8 cellular contexts compared by ENCODE assay signal in the genomic region with DNA sequence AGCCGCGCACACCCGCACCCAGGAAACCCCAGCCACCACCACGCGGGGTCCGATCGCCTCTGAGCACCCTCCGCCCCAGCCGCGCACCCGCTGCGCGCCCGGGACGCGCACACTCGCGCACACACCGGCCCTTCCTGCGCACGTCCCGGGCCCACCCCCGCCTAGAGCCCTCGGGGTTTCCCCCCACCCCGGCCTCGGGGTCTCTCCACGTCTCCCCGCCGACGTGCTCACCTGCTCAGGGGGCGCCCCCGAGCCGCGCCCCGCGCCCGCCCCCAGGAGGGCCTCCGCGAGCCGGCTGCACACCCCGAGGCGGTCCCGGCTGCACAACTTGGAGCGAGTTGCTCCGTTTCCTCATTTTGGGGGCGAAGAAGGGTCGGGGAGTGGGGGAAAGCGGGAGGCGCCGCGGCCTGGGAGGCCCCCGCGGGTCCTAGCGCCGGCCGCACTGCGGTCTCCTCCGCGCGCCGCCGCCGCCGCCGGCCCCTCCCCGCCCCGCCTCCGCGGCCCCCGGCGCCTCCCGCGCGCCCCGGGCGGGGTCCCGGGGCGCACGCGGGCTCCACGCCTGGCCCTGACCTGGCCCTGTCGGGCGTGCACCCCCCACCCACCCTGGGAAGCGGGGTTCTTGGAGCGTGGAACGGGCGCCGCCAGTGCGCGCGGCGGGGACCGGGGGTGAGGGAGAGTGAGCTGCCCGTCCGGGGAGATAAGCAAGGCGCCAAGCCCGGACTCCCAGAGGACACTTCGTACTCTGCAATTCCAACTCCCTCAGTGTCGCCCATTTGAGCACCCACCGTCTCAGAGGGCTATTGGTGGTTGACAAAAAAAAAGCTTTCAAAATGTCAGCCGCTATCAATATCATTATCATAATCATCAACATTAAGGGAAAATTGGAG. TPM values are rescaled to one million over a fixed set of nuclear protein-coding genes. Genes with fewer than 3 reads are reported as not detected.
DNase-seq lines count a peak whose midpoint lies in the region; ATAC-seq, FAIRE-seq and TF ChIP-seq lines count a peak whose summit lies in the region.

A gene with protein sequence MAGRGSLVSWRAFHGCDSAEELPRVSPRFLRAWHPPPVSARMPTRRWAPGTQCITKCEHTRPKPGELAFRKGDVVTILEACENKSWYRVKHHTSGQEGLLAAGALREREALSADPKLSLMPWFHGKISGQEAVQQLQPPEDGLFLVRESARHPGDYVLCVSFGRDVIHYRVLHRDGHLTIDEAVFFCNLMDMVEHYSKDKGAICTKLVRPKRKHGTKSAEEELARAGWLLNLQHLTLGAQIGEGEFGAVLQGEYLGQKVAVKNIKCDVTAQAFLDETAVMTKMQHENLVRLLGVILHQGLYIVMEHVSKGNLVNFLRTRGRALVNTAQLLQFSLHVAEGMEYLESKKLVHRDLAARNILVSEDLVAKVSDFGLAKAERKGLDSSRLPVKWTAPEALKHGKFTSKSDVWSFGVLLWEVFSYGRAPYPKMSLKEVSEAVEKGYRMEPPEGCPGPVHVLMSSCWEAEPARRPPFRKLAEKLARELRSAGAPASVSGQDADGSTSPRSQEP (minus strand): TSS at position 444 of the 887 bp plus-strand sequence. CDS start 1,246 bp downstream, outside the sequence.

- H3K4me3 Mint-ChIP-seq in IgD-negative memory B cell: peak within 1 kb of the TSS; percentile 1 to 91 (median 82)
- peak within 1 kb of the TSS; percentile 75 for H3K4me3 Mint-ChIP-seq in activated T-helper 1 cell treated with anti-CD3 and anti-CD28 coated beads, Interleukin-12 subunit alpha, Interleukin-12 subunit beta, Interleukin-2, Interleukin-4 antibody, amounts not matched to agents 30 ng/mL and 10 ng/mL and 1 ng/mL, durations not matched to agents 14 hours and 24 hours and 36 hours

- H3K9me3 Mint-ChIP-seq in IgD-negative memory B cell: peaks cover 2 to 10% (median 10%) of the 10 kb centered on the region in 3 donors
- peaks cover 17% of the 10 kb centered on the region for H3K9me3 Mint-ChIP-seq in activated T-helper 1 cell treated with anti-CD3 and anti-CD28 coated beads, Interleukin-12 subunit alpha, Interleukin-12 subunit beta, Interleukin-2, Interleukin-4 antibody, amounts not matched to agents 30 ng/mL and 10 ng/mL and 1 ng/mL, durations not matched to agents 14 hours and 24 hours and 36 hours

- H3K4me1 ChIP-seq in A549 (peaks cover 9% of the 10 kb centered on the region; the same call in 1 of the 3 replicates), mononuclear cell (ENCODE audit: insufficient read depth, low read length) (peaks cover 8% of the 10 kb centered on the region)

- POLR2A ChIA-PET in A549 (lab: Yijun Ruan, JAX): no interaction called here

- WGBS in A549 (ENCODE audit: missing lambda C conversion rate): 93% methylated on average over 21 of the region's 101 CpGs

- ATAC-seq in A549 (no peak), GM18868 (IDR thresholded peaks at IDR 0.05; ENCODE audit: unreplicated experiment) (no peak)

- peaks cover 16% of the 10 kb centered on the region for H3K9me3 ChIP-seq in A549
- H3K9me3 ChIP-seq in mononuclear cell (ENCODE audit: low read depth, low read length): peaks cover 4% of the 10 kb centered on the region

- H3K4me2 ChIP-seq in A549: peak within 1 kb of the TSS; percentile 74

- no peak for FAIRE-seq in A549 (lab: Jason Lieb, UNC)

- peak within 1 kb of the TSS in 1 of 2 experiments; percentile 72; a peak in 4 of 6 replicates for H3K27ac ChIP-seq in A549

- H3K4me1 Mint-ChIP-seq in IgD-negative memory B cell: peaks cover 5 to 11% (median 7%) of the 10 kb centered on the region in 3 donors
- H3K4me1 Mint-ChIP-seq in activated T-helper 1 cell treated with anti-CD3 and anti-CD28 coated beads, Interleukin-12 subunit alpha, Interleukin-12 subunit beta, Interleukin-2, Interleukin-4 antibody, amounts not matched to agents 30 ng/mL and 10 ng/mL and 1 ng/mL, durations not matched to agents 14 hours and 24 hours and 36 hours (ENCODE audit: low read depth): no peaks in the 10 kb centered on the region

- peaks cover 4% of the 10 kb centered on the region for H3K36me3 Mint-ChIP-seq in IgD-negative memory B cell
- peaks cover 15% of the 10 kb centered on the region for H3K36me3 Mint-ChIP-seq in activated T-helper 1 cell treated with anti-CD3 and anti-CD28 coated beads, Interleukin-12 subunit alpha, Interleukin-12 subunit beta, Interleukin-2, Interleukin-4 antibody, amounts not matched to agents 30 ng/mL and 10 ng/mL and 1 ng/mL, durations not matched to agents 14 hours and 24 hours and 36 hours (ENCODE audit: low read depth)

- no peaks in the 10 kb centered on the region for H3K27me3 ChIP-seq in mononuclear cell (ENCODE audit: insufficient read depth, low read length)

- peaks cover 16% of the 10 kb centered on the region for H3K27me3 Mint-ChIP-seq in IgD-negative memory B cell
- peaks cover 11% of the 10 kb centered on the region for H3K27me3 Mint-ChIP-seq in activated T-helper 1 cell treated with anti-CD3 and anti-CD28 coated beads, Interleukin-12 subunit alpha, Interleukin-12 subunit beta, Interleukin-2, Interleukin-4 antibody, amounts not matched to agents 30 ng/mL and 10 ng/mL and 1 ng/mL, durations not matched to agents 14 hours and 24 hours and 36 hours (ENCODE audit: insufficient read depth)

- peak within 1 kb of the TSS in 1 of 3 donors; percentile 14 for H3K27ac Mint-ChIP-seq in IgD-negative memory B cell
- peak within 1 kb of the TSS; percentile 36 for H3K27ac Mint-ChIP-seq in activated T-helper 1 cell treated with anti-CD3 and anti-CD28 coated beads, Interleukin-12 subunit alpha, Interleukin-12 subunit beta, Interleukin-2, Interleukin-4 antibody, amounts not matched to agents 30 ng/mL and 10 ng/mL and 1 ng/mL, durations not matched to agents 14 hours and 24 hours and 36 hours

- intact Hi-C loops in activated T-helper 1 cell treated with anti-CD3 and anti-CD28 coated beads, Interleukin-12 subunit alpha, Interleukin-12 subunit beta, Interleukin-2, Interleukin-4 antibody, amounts not matched to agents 30 ng/mL and 10 ng/mL and 1 ng/mL, durations not matched to agents 14 hours and 24 hours and 36 hours (cut with micrococcal nuclease): no loop called here

- TF ChIP-seq RAD21 in A549 (conservative IDR thresholded peaks at IDR 0.05 in 1 of 2, IDR thresholded peaks at IDR 0.05 in 1 of 2): no peak

- CTCF ChIA-PET in A549 (lab: Yijun Ruan, JAX): no interaction called here

- H3K4me3 ChIP-seq in A549 (no peak within 1 kb of the TSS), mononuclear cell (ENCODE audit: low read length) (peak within 1 kb of the TSS; percentile 38)

- no peak for TF ChIP-seq EP300 in A549 (IDR thresholded peaks at IDR 0.05)

- no peak for TF ChIP-seq POLR2A in A549 (IDR thresholded peaks at IDR 0.05; ENCODE audit: low read length)

- no peak for TF ChIP-seq CTCF in A549 (IDR thresholded peaks at IDR 0.05)

- DNase-seq in A549 (ENCODE audit: low read depth in 1 of 2, low spot score in 1 of 2) (no peak), HUDEP-2 (lab: John Stamatoyannopoulos, UW; ENCODE audit: unreplicated experiment in 76 of 76) (no peak), C1 segment of cervical spinal cord (lab: John Stamatoyannopoulos, UW) (no peak), A172 (ENCODE audit: low spot score) (no peak)
- no peak for DNase-seq in activated T-helper 1 cell treated with anti-CD3 and anti-CD28 coated beads, Interleukin-12 subunit alpha, Interleukin-12 subunit beta, Interleukin-2, Interleukin-4 antibody, amounts not matched to agents 30 ng/mL and 10 ng/mL and 1 ng/mL, durations not matched to agents 14 hours and 24 hours and 36 hours (ENCODE audit: low spot score)

TF ChIP-seq in A549, 52 proteins besides CTCF, POLR2A, EP300 and RAD21:
- no peak for TF ChIP-seq POLR2AphosphoS2 (conservative IDR thresholded peaks at IDR 0.05; ENCODE audit: low read length)

RNA-seq across cellular contexts. Expression of the gene that starts here (rescaled TPM):
- polyA plus RNA-seq in A549 (2011; rRNA removed): 0.12 and 0.13 TPM in 2 replicates
- 0.13 TPM in 2 replicates for polyA plus RNA-seq in A549 (2012; cell fraction: cytosol; rRNA removed)
- 0.55 and 0.71 TPM in 2 replicates for polyA plus RNA-seq in A549 (2012; cell fraction: nucleus; rRNA removed)
- 0.25 to 0.45 TPM (median 0.32 TPM) in 3 replicates for polyA plus RNA-seq in A549 (2017; fragmentation: RNase III; extraction: RNeasy Plus Mini Kit Qiagen cat#74134 plus additional on column Dnase treatment)
- not detected in 2 replicates for polyA minus RNA-seq in A549 (2011; rRNA and poly(A)+ RNA removed)
- 5.9 TPM for polyA plus RNA-seq in IgD-negative memory B cell
- total RNA-seq in activated T-helper 1 cell treated with anti-CD3 and anti-CD28 coated beads, Interleukin-12 subunit alpha, Interleukin-12 subunit beta, Interleukin-2, Interleukin-4 antibody, amounts not matched to agents 30 ng/mL and 10 ng/mL and 1 ng/mL, durations not matched to agents 14 hours and 24 hours and 36 hours: 21.5 and 24.3 TPM in 2 replicates
- 31.6 TPM for total RNA-seq in mononuclear cell
- 0.05 and 0.78 TPM in 2 replicates for total RNA-seq in A172 (2014; rRNA removed; shearing (Covaris generic))

Comparison
In these comparisons a context has a peak if more than half of its experiments do, and no peak if none do; other contexts are left out.
1. RNA of the gene that starts here (total RNA-seq): 31.6 TPM in mononuclear cell (single experiment) and 21.5 to 24.3 TPM in activated T-helper 1 cell treated with anti-CD3 and anti-CD28 coated beads, Interleukin-12 subunit alpha, Interleukin-12 subunit beta, Interleukin-2, Interleukin-4 antibody, amounts not matched to agents 30 ng/mL and 10 ng/mL and 1 ng/mL, durations not matched to agents 14 hours and 24 hours and 36 hours; 0.05 to 0.78 TPM in A172; every median in the first group is over 10 times any median in the second.